Comparison of ENCODE assay signal across 8 cellular contexts in genomic region chr14:89954045-89955021, GRCh38. TPM values are rescaled to one million over a fixed set of nuclear protein-coding genes. Genes with fewer than 3 reads are reported as not detected.
DNase-seq lines count a peak whose midpoint lies in the region; ATAC-seq and TF ChIP-seq lines count a peak whose summit lies in the region.

A gene with protein sequence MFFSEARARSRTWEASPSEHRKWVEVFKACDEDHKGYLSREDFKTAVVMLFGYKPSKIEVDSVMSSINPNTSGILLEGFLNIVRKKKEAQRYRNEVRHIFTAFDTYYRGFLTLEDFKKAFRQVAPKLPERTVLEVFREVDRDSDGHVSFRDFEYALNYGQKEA (minus strand): TSS chr14:89954730. CDS start chr14:89954660, 70 bp downstream.

- no peaks in the 10 kb centered on the region for H3K9me3 ChIP-seq in spleen

- peaks cover 0 to 30% (median 3%) of the 10 kb centered on the region in 6 donors for H3K36me3 ChIP-seq in spleen

- TF ChIP-seq POLR2A in GM18951 (IDR thresholded peaks at IDR 0.05; ENCODE audit: extremely low read depth, insufficient read depth, insufficient read length), result peak; percentile 89
- peak in 1 of 3 donors; percentile 20 for TF ChIP-seq POLR2A in spleen (IDR thresholded peaks at IDR 0.05)

- peak; percentile 9 for TF ChIP-seq CTCF in AG09309 (IDR thresholded peaks at IDR 0.05; ENCODE audit: control insufficient read depth, insufficient read depth, low read depth, low read length, missing control alignments)
- TF ChIP-seq CTCF in spleen (IDR thresholded peaks at IDR 0.05 in 8 of 11, conservative IDR thresholded peaks at IDR 0.05 in 3 of 11), result peak in 3 of 11 experiments; percentile 24 to 28 (median 27)

- H3K4me3 ChIP-seq in AG09309 (ENCODE audit: control insufficient read depth, low read depth, low read length) (peak within 1 kb of the TSS; percentile 85), spleen (peak within 1 kb of the TSS; percentile 87 to 98 (median 93))

- H3K4me1 ChIP-seq in spleen, result peaks cover 12 to 47% (median 28%) of the 10 kb centered on the region in 6 donors

- peak; percentile 92 for DNase-seq in AG09309 (ENCODE audit: low read depth)
- peak; percentile 98 for DNase-seq in NCI-H226
- DNase-seq in activated CD4-positive, CD25-positive, alpha-beta regulatory T cell (lab: John Stamatoyannopoulos, UW), result peak; percentile 80 to 90 (median 88)
- peak; percentile 97 for DNase-seq in central memory CD4-positive, alpha-beta T cell
- DNase-seq in inferior parietal cortex (ENCODE audit: extremely low spot score), result peak; percentile 100
- DNase-seq in spleen, result peak; percentile 98

- no peaks in the 10 kb centered on the region for H3K27me3 ChIP-seq in spleen (replicated peaks in 1 of 7)

- 2 to 4% (median 3%) methylated on average over 44 of the region's 44 CpGs for WGBS in spleen, 5 donors

- ATAC-seq in HG03196 (IDR thresholded peaks at IDR 0.05; ENCODE audit: unreplicated experiment), result peak; percentile 84

- H3K27ac ChIP-seq in spleen, result peak within 1 kb of the TSS; percentile 91 to 98 (median 96)

- intact Hi-C loops in spleen (cut with DNase I; ENCODE audit: low total_unique reads), result no loop called here

- in situ Hi-C loops in GM18951 (cut with MboI; ENCODE audit: low sequenced_read_pairs, unreplicated experiment), result no loop called here

RNA-seq across cellular contexts. Expression of the gene that starts here (rescaled TPM):
- total RNA-seq in spleen, result 10 to 100 TPM in 2 of 7 donors, 1 to 10 TPM in 5; 6.9 to 13.7 (median 8.2) TPM
- polyA plus RNA-seq in spleen, result 1 to 10 TPM; 2.5 to 6.4 (median 4.7) TPM

Comparison
In these comparisons a context has a peak if more than half of its experiments do, and no peak if none do; other contexts are left out.
1. Peak in every context shown above with its lines: DNase-seq, ATAC-seq, H3K4me3 ChIP-seq and H3K27ac ChIP-seq.